8 cellular contexts compared by ENCODE assay signal in genomic region chr4:56129431-56129861, GRCh38.
DNase-seq lines count a peak whose midpoint lies in the region; ATAC-seq lines count a peak whose summit lies in the region.

No MANE protein-coding gene starts in this region.

- ATAC-seq in HG03045 (IDR thresholded peaks at IDR 0.05; ENCODE audit: unreplicated experiment) (no peak), HG03039 (IDR thresholded peaks at IDR 0.05; ENCODE audit: unreplicated experiment) (no peak)

- peak; percentile 37 for DNase-seq in activated CD4-positive, alpha-beta T cell treated with anti-CD3 and anti-CD28 coated beads for 48 hours
- no peak for DNase-seq in activated CD4-positive, alpha-beta T cell treated with anti-CD3 and anti-CD28 coated beads for 1 hour
- peak; percentile 20 for DNase-seq in NAMALWA (ENCODE audit: low spot score)
- DNase-seq in cerebellar cortex (ENCODE audit: low spot score), result peak; percentile 15
- peak; percentile 18 for DNase-seq in stimulated activated CD4-positive, alpha-beta T cell treated with anti-CD3 and anti-CD28 coated beads, Interleukin-4, amount 100 ng/mL, for 1 hour
- no peak for DNase-seq in activated effector memory CD4-positive, alpha-beta T cell treated with Interleukin-2 at 50 U/mL for 16 hours

Comparison
In these comparisons a context has a peak if more than half of its experiments do, and no peak if none do; other contexts are left out.
1. DNase-seq: peak in activated CD4-positive, alpha-beta T cell treated with anti-CD3 and anti-CD28 coated beads for 48 hours (single experiment), NAMALWA (single experiment), cerebellar cortex (single experiment) and stimulated activated CD4-positive, alpha-beta T cell treated with anti-CD3 and anti-CD28 coated beads, Interleukin-4, amount 100 ng/mL, for 1 hour (single experiment); none in activated CD4-positive, alpha-beta T cell treated with anti-CD3 and anti-CD28 coated beads for 1 hour (single experiment) and activated effector memory CD4-positive, alpha-beta T cell treated with Interleukin-2 at 50 U/mL for 16 hours (single experiment).